12 cellular contexts compared by ENCODE assay signal in genomic region chr6:31473780-31474725, GRCh38. TPM values are rescaled to one million over a fixed set of nuclear protein-coding genes. Genes with fewer than 3 reads are reported as not detected.
DNase-seq lines count a peak whose midpoint lies in the region; ATAC-seq and TF ChIP-seq lines count a peak whose summit lies in the region.
"Had no signal": no experiment of that assay in that cellular context is flagged by ENCODE, and none has a peak within 500 bp of the region (broad histone marks: within the 10 kb centered on the region; RNA-seq: fewer than 3 reads in every experiment).

No MANE protein-coding gene starts in this region.

- H3K9me3 ChIP-seq in CD4-positive, CD25-positive, alpha-beta regulatory T cell (ENCODE audit: control insufficient read depth in 2 of 2, low read length in 2 of 2), result no peaks in the 10 kb centered on the region

- H3K27ac ChIP-seq in CD4-positive, CD25-positive, alpha-beta regulatory T cell (ENCODE audit: insufficient read depth, low read length, poor library complexity, severe bottlenecking), result no peak overlapping the region

- H3K27me3 ChIP-seq in CD4-positive, CD25-positive, alpha-beta regulatory T cell (ENCODE audit: control insufficient read depth, insufficient read depth, low read length), result no peaks in the 10 kb centered on the region

- no peaks in the 10 kb centered on the region for H3K9me3 Mint-ChIP-seq in CD4-positive, CD25-positive, alpha-beta regulatory T cell

- peaks cover 5% of the 10 kb centered on the region for H3K36me3 ChIP-seq in CD4-positive, CD25-positive, alpha-beta regulatory T cell (ENCODE audit: control insufficient read depth, insufficient read depth, low read length)

- ATAC-seq in CD4-positive, CD25-positive, alpha-beta regulatory T cell (ENCODE audit: low read depth in 2 of 2), result no peak
- ATAC-seq in GM19023 (IDR thresholded peaks at IDR 0.05; ENCODE audit: unreplicated experiment), result no peak

- H3K4me3 ChIP-seq in CD4-positive, CD25-positive, alpha-beta regulatory T cell (ENCODE audit: low read depth, low read length), result no peak overlapping the region
- H3K4me3 ChIP-seq in astrocyte of the spinal cord (ENCODE audit: low read depth, low read length), result no peak overlapping the region

- in situ Hi-C loops in astrocyte of the spinal cord (cut with HindIII; ENCODE audit: low sequenced_read_pairs), result no loop called here

- peaks cover 21 to 76% (median 66%) of the 10 kb centered on the region in 4 donors for H3K4me1 Mint-ChIP-seq in CD4-positive, CD25-positive, alpha-beta regulatory T cell

- peaks cover 10% of the 10 kb centered on the region for H3K36me3 Mint-ChIP-seq in CD4-positive, CD25-positive, alpha-beta regulatory T cell

- no peak for TF ChIP-seq CTCF in astrocyte of the spinal cord (IDR thresholded peaks at IDR 0.05; ENCODE audit: low read depth, low read length)

- no peak for DNase-seq in CD4-positive, CD25-positive, alpha-beta regulatory T cell
- DNase-seq in M059J (ENCODE audit: low read depth), result peak; percentile 62
- peak; percentile 49 for DNase-seq in astrocyte of the spinal cord (ENCODE audit: low read depth, low spot score)
- DNase-seq in iris pigment epithelial cell (ENCODE audit: low read depth), result peak; percentile 62
- DNase-seq in stimulated activated CD4-positive, alpha-beta T cell treated with anti-CD3 and anti-CD28 coated beads, Interleukin-15, amount 100 ng/mL, for 24 hours, result no peak
- no peak for DNase-seq in SHP77 (lab: John Stamatoyannopoulos, UW)
- DNase-seq in NCI-H128 (lab: John Stamatoyannopoulos, UW; ENCODE audit: unreplicated experiment), result no peak
- DNase-seq: cerebellar nuclear complex, NCI-H2081 treated with DMSO at 0.1 percent for 48 hours, Right ventricle myocardium superior had no signal

- peaks cover 47% of the 10 kb centered on the region for H3K4me1 ChIP-seq in CD4-positive, CD25-positive, alpha-beta regulatory T cell (ENCODE audit: control insufficient read depth, insufficient read depth, low read length, poor library complexity, severe bottlenecking)

- H3K27ac Mint-ChIP-seq in CD4-positive, CD25-positive, alpha-beta regulatory T cell, result peak overlapping the region; percentile 78 to 96 (median 93)

- peak overlapping the region in 1 of 4 donors; percentile 43 for H3K4me3 Mint-ChIP-seq in CD4-positive, CD25-positive, alpha-beta regulatory T cell

- H3K27me3 Mint-ChIP-seq in CD4-positive, CD25-positive, alpha-beta regulatory T cell, result no peaks in the 10 kb centered on the region

RNA-seq across cellular contexts. Expression of gene MICB, which starts 23.9 kb away (rescaled TPM):
- total RNA-seq in CD4-positive, CD25-positive, alpha-beta regulatory T cell, result 22.0 TPM
- polyA plus RNA-seq in CD4-positive, CD25-positive, alpha-beta regulatory T cell, result 10 to 100 TPM in 3 of 4 donors, 1 to 10 TPM in 1; 7.8 to 13.7 (median 12.3) TPM
- total RNA-seq in M059J (2014; rRNA removed; shearing (Covaris generic)), result 47.6 and 59.9 TPM in 2 replicates

RNA-seq across cellular contexts. Expression of gene MCCD1, which starts 54.7 kb away (rescaled TPM):
- total RNA-seq in CD4-positive, CD25-positive, alpha-beta regulatory T cell, result not detected
- polyA plus RNA-seq in CD4-positive, CD25-positive, alpha-beta regulatory T cell, result not detected
- total RNA-seq in M059J (2014; rRNA removed; shearing (Covaris generic)), result not detected in 2 replicates
- total RNA-seq: Right ventricle myocardium superior, ureter had no signal

Comparison
In these comparisons a context has a peak if more than half of its experiments do, and no peak if none do; other contexts are left out.
1. DNase-seq: peak in M059J (single experiment), astrocyte of the spinal cord (single experiment) and iris pigment epithelial cell (single experiment); none in CD4-positive, CD25-positive, alpha-beta regulatory T cell (0 of 3), stimulated activated CD4-positive, alpha-beta T cell treated with anti-CD3 and anti-CD28 coated beads, Interleukin-15, amount 100 ng/mL, for 24 hours (single experiment), SHP77 (0 of 2) and NCI-H128 (single experiment).